ENCODE assay signal across 21 cellular contexts in the genomic region with DNA sequence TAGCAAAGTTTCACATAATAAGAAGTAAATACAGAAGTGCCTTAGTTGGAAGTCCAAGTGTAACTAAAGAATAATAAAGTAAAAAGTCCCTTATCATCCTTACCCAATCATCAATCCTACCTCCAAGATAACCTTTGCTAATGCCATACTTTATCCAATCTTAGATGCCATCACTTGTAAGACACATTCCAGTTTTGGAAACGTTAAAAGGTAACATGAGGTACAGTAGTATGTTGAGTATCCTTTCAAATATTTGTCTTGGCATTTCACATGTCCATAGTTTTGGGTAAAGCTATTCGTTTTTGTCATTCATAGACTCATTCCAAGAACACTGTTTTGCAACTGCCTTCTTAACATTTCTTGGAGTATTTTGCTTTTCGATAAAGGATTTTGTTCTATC.
DNase-seq lines count a peak whose midpoint lies in the region; FAIRE-seq and TF ChIP-seq lines count a peak whose summit lies in the region.
"Had no signal": no experiment of that assay in that cellular context is flagged by ENCODE, and none has a peak within 500 bp of the region (broad histone marks: within the 10 kb centered on the region; RNA-seq: fewer than 3 reads in every experiment).

No MANE protein-coding gene starts in this region.

- peaks cover 5% of the 10 kb centered on the region for H3K9me3 ChIP-seq in left ventricle myocardium inferior (replicated peaks)

- TF ChIP-seq POLR2A in GM12892 (IDR thresholded peaks at IDR 0.05; ENCODE audit: low read depth, low read length), result no peak

- peak; percentile 9 for FAIRE-seq in GM12892 (lab: Jason Lieb, UNC)
- FAIRE-seq: A204.1, D721Med, G401.6, GM12891, GM18507 had no signal

- no peak overlapping the region for H3K4me3 ChIP-seq in fibroblast of the aortic adventitia (ENCODE audit: low read depth, low read length)
- H3K4me3 ChIP-seq in left ventricle myocardium inferior, result no peak overlapping the region
- H3K4me3 ChIP-seq: BLaER1 treated with 17β-estradiol and CSF1 and Interleukin-3, amounts not matched to agents 10 nM and 100 nM had no signal

- DNase-seq in GM12892 (ENCODE audit: insufficient read length) (no peak), fibroblast of the aortic adventitia (ENCODE audit: low read depth) (peak; percentile 77), NCI-H69 (lab: John Stamatoyannopoulos, UW) (no peak), chondrocyte (ENCODE audit: low spot score) (no peak), left ventricle myocardium inferior (no peak)
- DNase-seq: 8988T; AML-193; Caco-2; Calu3; CD4-positive, alpha-beta T cell; CD8-positive, alpha-beta T cell; DMS79 treated with DMSO at 0.1 percent for 48 hours; GF-D8 had no signal

- peaks cover 53% of the 10 kb centered on the region for H3K4me1 Mint-ChIP-seq in chondrocyte (ENCODE audit: low read depth)
- H3K4me1 Mint-ChIP-seq: B cell had no signal

- no peak for TF ChIP-seq CTCF in fibroblast of the aortic adventitia (IDR thresholded peaks at IDR 0.05; ENCODE audit: insufficient read depth, low read length)
- no peak for TF ChIP-seq CTCF in chondrocyte (IDR thresholded peaks at IDR 0.05)
- no peak for TF ChIP-seq CTCF in left ventricle myocardium inferior (IDR thresholded peaks at IDR 0.05; ENCODE audit: borderline replicate concordance)

- peaks cover 28% of the 10 kb centered on the region for H3K4me1 ChIP-seq in left ventricle myocardium inferior
- H3K4me1 ChIP-seq: BLaER1 treated with 17β-estradiol and CSF1 and Interleukin-3, amounts not matched to agents 10 nM and 100 nM; Caco-2 had no signal

- H3K36me3 ChIP-seq in left ventricle myocardium inferior, result no peaks in the 10 kb centered on the region
- H3K36me3 ChIP-seq: BLaER1 treated with 17β-estradiol and CSF1 and Interleukin-3, amounts not matched to agents 10 nM and 100 nM had no signal

- H3K27me3 ChIP-seq in left ventricle myocardium inferior (ENCODE audit: low read depth), result no peaks in the 10 kb centered on the region
- H3K27me3 ChIP-seq: BLaER1 treated with 17β-estradiol and CSF1 and Interleukin-3, amounts not matched to agents 10 nM and 100 nM had no signal

- no peaks in the 10 kb centered on the region for H3K36me3 Mint-ChIP-seq in chondrocyte (ENCODE audit: low read depth)
- H3K36me3 Mint-ChIP-seq: CD8-positive, alpha-beta T cell had no signal

- peaks cover 8% of the 10 kb centered on the region for H3K9me3 Mint-ChIP-seq in chondrocyte (ENCODE audit: low read depth)

- no peaks in the 10 kb centered on the region for H3K27me3 Mint-ChIP-seq in chondrocyte (ENCODE audit: low read depth)
- H3K27me3 Mint-ChIP-seq: B cell had no signal

- H3K27ac ChIP-seq in left ventricle myocardium inferior (replicated peaks), result no peak overlapping the region
- H3K27ac ChIP-seq: BLaER1 treated with 17β-estradiol and CSF1 and Interleukin-3, amounts not matched to agents 10 nM and 100 nM; C4-2B had no signal

- no peak overlapping the region for H3K4me3 Mint-ChIP-seq in chondrocyte (ENCODE audit: unreplicated experiment)
- H3K4me3 Mint-ChIP-seq: B cell; CD4-positive, alpha-beta T cell; CD8-positive, alpha-beta T cell had no signal

- no peak overlapping the region for H3K27ac Mint-ChIP-seq in chondrocyte (ENCODE audit: unreplicated experiment)
- H3K27ac Mint-ChIP-seq: B cell; CD4-positive, alpha-beta T cell; CD8-positive, alpha-beta T cell had no signal

- intact Hi-C loops in left ventricle myocardium inferior (cut with micrococcal nuclease), result no loop called here
